ENCODE assay signal across 23 cellular contexts in the genomic region with DNA sequence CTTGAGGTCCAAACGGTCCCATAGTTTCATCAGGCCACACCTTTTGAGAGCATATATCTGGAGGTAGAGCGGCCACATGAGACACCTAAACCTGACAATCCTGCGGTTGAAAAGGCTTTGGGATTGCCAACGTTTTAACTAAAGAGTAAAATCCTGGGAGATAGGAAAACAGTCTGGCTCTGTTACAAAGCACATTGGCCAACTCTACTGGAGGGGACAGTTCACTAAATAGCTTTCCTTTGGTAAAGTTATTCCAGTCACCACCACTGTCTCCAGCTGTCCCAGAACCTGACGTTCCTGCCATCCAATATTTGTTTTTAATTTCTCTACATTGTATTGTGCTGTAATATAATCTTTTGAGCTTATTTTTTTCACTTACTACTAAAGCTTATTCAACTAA. TPM values are rescaled to one million over a fixed set of nuclear protein-coding genes. Genes with fewer than 3 reads are reported as not detected.
DNase-seq lines count a peak whose midpoint lies in the region; ATAC-seq, FAIRE-seq and TF ChIP-seq lines count a peak whose summit lies in the region.
"Had no signal": no experiment of that assay in that cellular context is flagged by ENCODE, and none has a peak within 500 bp of the region (broad histone marks: within the 10 kb centered on the region; RNA-seq: fewer than 3 reads in every experiment).

No MANE protein-coding gene starts in this region.

- CTCF ChIA-PET in HepG2 (lab: Yijun Ruan, JAX; ENCODE audit: low intra/inter-chr PET ratio, low total read pairs): no interaction called here
- CTCF ChIA-PET in RWPE1 (lab: Yijun Ruan, JAX): interaction anchor here (0.7 kb wide), 1 partner anchor 1273 kb away, joined by 3 read pairs; no protein-coding TSS in a partner anchor
- CTCF ChIA-PET in CD8-positive, alpha-beta memory T cell (lab: Charles Lee): interaction anchor here (1.2 to 1.7 kb wide), 2 partner anchors 15 to 162 kb away, joined by 4 to 7 read pairs; no protein-coding TSS in a partner anchor

- no peak for FAIRE-seq in HepG2 (lab: Jason Lieb, UNC)
- FAIRE-seq: D721Med, G401.6, GM12892, GM18507 had no signal

- TF ChIP-seq EP300 in HepG2 (IDR thresholded peaks at IDR 0.05; ENCODE audit: low read depth in 2 of 2, low read length in 2 of 2): no peak
- TF ChIP-seq EP300 in HepG2 (CRISPR knock-in tag; IDR thresholded peaks at IDR 0.05; ENCODE audit: borderline replicate concordance): no peak

- in situ Hi-C loops in HepG2 (cut with HindIII; ENCODE audit: extremely low pct_ligation_motif_present, low pct_unique_long_range_greater_than_20kb): no loop called here

- H3K36me3 ChIP-seq in right lobe of liver (no peaks in the 10 kb centered on the region), HepG2 (replicated peaks in 1 of 2; ENCODE audit: control insufficient read depth in 1 of 2, insufficient read depth in 2 of 2, low read length in 2 of 2) (no peaks in the 10 kb centered on the region), OCI-LY3 (replicated peaks; ENCODE audit: low read depth, low read length) (no peaks in the 10 kb centered on the region)
- no peaks in the 10 kb centered on the region for H3K36me3 ChIP-seq in CD8-positive, alpha-beta memory T cell (ENCODE audit: insufficient read depth, low read length)
- H3K36me3 ChIP-seq: BE2C, BLaER1 had no signal

- no peak overlapping the region for H3K4me2 ChIP-seq in HepG2 (ENCODE audit: low read depth, low read length)
- 0 out of 2 replicates have a peak overlapping the region, but pooled peaks have one; percentile 1 for H3K4me2 ChIP-seq in OCI-LY3 (ENCODE audit: low read length)
- H3K4me2 ChIP-seq: BLaER1 had no signal

- no peaks in the 10 kb centered on the region for H3K9me3 ChIP-seq in right lobe of liver
- no peaks in the 10 kb centered on the region for H3K9me3 ChIP-seq in HepG2 (ENCODE audit: low read length)
- no peaks in the 10 kb centered on the region for H3K9me3 ChIP-seq in OCI-LY3 (ENCODE audit: insufficient read depth, low read length)
- H3K9me3 ChIP-seq in CD8-positive, alpha-beta memory T cell (ENCODE audit: low read length): no peaks in the 10 kb centered on the region
- H3K9me3 ChIP-seq: BE2C, BLaER1, Caco-2 had no signal

- peak; percentile 26 to 53 (median 38) for ATAC-seq in right lobe of liver
- no peak for ATAC-seq in HepG2
- peak; percentile 69 for ATAC-seq in left lobe of liver

- WGBS in right lobe of liver (ENCODE audit: insufficient coverage, low coverage, low lambda C conversion rate, missing lambda C conversion rate): 32% methylated on average over 4 of the region's 5 CpGs
- 76% methylated on average over 5 of the region's 5 CpGs for WGBS in HepG2 (ENCODE audit: low lambda C conversion rate)

- TF ChIP-seq RAD21 in HepG2 (CRISPR knock-in tag; IDR thresholded peaks at IDR 0.05): no peak

- no peaks in the 10 kb centered on the region for H3K9me3 Mint-ChIP-seq in CD8-positive, alpha-beta memory T cell
- H3K9me3 Mint-ChIP-seq in type B pancreatic cell: no peaks in the 10 kb centered on the region
- H3K9me3 Mint-ChIP-seq: CD14-positive monocyte; CD4-positive, alpha-beta memory T cell had no signal

- H2AFZ ChIP-seq in HepG2 (ENCODE audit: low read length) (no peak overlapping the region), OCI-LY3 (ENCODE audit: low read depth, low read length) (no peak overlapping the region)

- intact Hi-C loops in right lobe of liver (cut with DNase I): no loop called here
- intact Hi-C loops in HepG2 (cut with micrococcal nuclease; ENCODE audit: unreplicated experiment): no loop called here

- H3K27me3 Mint-ChIP-seq in CD8-positive, alpha-beta memory T cell: peaks cover 4 to 9% of the 10 kb centered on the region in 2 donors
- no peaks in the 10 kb centered on the region for H3K27me3 Mint-ChIP-seq in type B pancreatic cell

- H3K4me1 Mint-ChIP-seq in CD8-positive, alpha-beta memory T cell: peaks cover 0 to 13% (median 0%) of the 10 kb centered on the region in 3 donors
- H3K4me1 Mint-ChIP-seq in type B pancreatic cell (ENCODE audit: unreplicated experiment): peaks cover 51% of the 10 kb centered on the region

- peaks cover 0 to 46% (median 13%) of the 10 kb centered on the region in 4 donors for H3K4me1 ChIP-seq in right lobe of liver
- H3K4me1 ChIP-seq in HepG2 (ENCODE audit: insufficient read depth, low read length): peaks cover 99% of the 10 kb centered on the region
- peaks cover 19% of the 10 kb centered on the region for H3K4me1 ChIP-seq in OCI-LY3 (ENCODE audit: low read length)
- no peaks in the 10 kb centered on the region for H3K4me1 ChIP-seq in CD8-positive, alpha-beta memory T cell (ENCODE audit: insufficient read depth, low read length)
- H3K4me1 ChIP-seq: BE2C, BLaER1 had no signal

- DNase-seq in right lobe of liver (no peak), HepG2 (ENCODE audit: low spot score) (no peak), left lobe of liver (ENCODE audit: low spot score) (no peak), RWPE1 (ENCODE audit: low spot score) (no peak), type B pancreatic cell (ENCODE audit: extremely low spot score, unreplicated experiment) (no peak)
- DNase-seq in CD8-positive, alpha-beta memory T cell: no peak
- DNase-seq: ACHN; BE2C; C1 segment of cervical spinal cord; Caco-2; Calu3; CD4-positive, alpha-beta memory T cell; CD4-positive, CD25-positive, alpha-beta regulatory T cell; DMS79 treated with DMSO at 0.1 percent for 48 hours; GF-D8 had no signal

- H4K20me1 ChIP-seq in HepG2 (ENCODE audit: insufficient read depth, low read length) (no peaks in the 10 kb centered on the region), OCI-LY3 (ENCODE audit: insufficient read depth, low read length) (peaks cover 3% of the 10 kb centered on the region; the same call in 1 of the 2 replicates)
- H4K20me1 ChIP-seq: BLaER1 had no signal

- TF ChIP-seq POLR2A in right lobe of liver (IDR thresholded peaks at IDR 0.05) (no peak), HepG2 (IDR thresholded peaks at IDR 0.05; ENCODE audit: insufficient read depth in 1 of 2, low read depth in 2 of 2, low read length in 2 of 2) (no peak)

- BruUV-seq in HepG2 (replicated peaks; lab: Mats Ljungman, UMichigan): no TSS peak

- no peaks in the 10 kb centered on the region for H3K36me3 Mint-ChIP-seq in CD8-positive, alpha-beta memory T cell
- no peaks in the 10 kb centered on the region for H3K36me3 Mint-ChIP-seq in type B pancreatic cell
- H3K36me3 Mint-ChIP-seq: CD14-positive monocyte; CD4-positive, alpha-beta memory T cell; CD4-positive, CD25-positive, alpha-beta regulatory T cell had no signal

- H3K27ac Mint-ChIP-seq in CD8-positive, alpha-beta memory T cell: no peak overlapping the region
- no peak overlapping the region for H3K27ac Mint-ChIP-seq in type B pancreatic cell
- H3K27ac Mint-ChIP-seq: CD14-positive monocyte; CD4-positive, alpha-beta memory T cell; CD4-positive, CD25-positive, alpha-beta regulatory T cell had no signal

- no peaks in the 10 kb centered on the region for H3K27me3 ChIP-seq in right lobe of liver
- H3K27me3 ChIP-seq in HepG2 (ENCODE audit: control insufficient read depth in 1 of 2, insufficient read depth in 2 of 2, low read length in 2 of 2): no peaks in the 10 kb centered on the region
- no peaks in the 10 kb centered on the region for H3K27me3 ChIP-seq in OCI-LY3 (ENCODE audit: low read depth, low read length)
- no peaks in the 10 kb centered on the region for H3K27me3 ChIP-seq in CD8-positive, alpha-beta memory T cell (ENCODE audit: insufficient read depth, low read length, poor library complexity, severe bottlenecking)
- H3K27me3 ChIP-seq: BE2C, BLaER1 had no signal

- TF ChIP-seq CTCF in right lobe of liver (IDR thresholded peaks at IDR 0.05) (no peak), HepG2 (CRISPR knock-in tag; IDR thresholded peaks at IDR 0.05) (no peak), OCI-LY3 (IDR thresholded peaks at IDR 0.05; ENCODE audit: low read depth, low read length) (no peak), RWPE1 (conservative IDR thresholded peaks at IDR 0.05; ENCODE audit: low read depth) (no peak), type B pancreatic cell (conservative IDR thresholded peaks at IDR 0.05) (no peak)

- H3K9ac ChIP-seq in HepG2 (ENCODE audit: insufficient read depth, low read depth, low read length) (no peak overlapping the region), OCI-LY3 (ENCODE audit: low read length) (no peak overlapping the region)
- H3K9ac ChIP-seq: BLaER1 had no signal

- H3K4me3 ChIP-seq in right lobe of liver: no peak overlapping the region
- H3K4me3 ChIP-seq in HepG2 (replicated peaks in 1 of 3; ENCODE audit: insufficient read depth in 1 of 3, low read depth in 2 of 3, low read length in 3 of 3): no peak overlapping the region
- H3K4me3 ChIP-seq in OCI-LY3 (ENCODE audit: low read length): no peak overlapping the region
- H3K4me3 ChIP-seq in CD8-positive, alpha-beta memory T cell (ENCODE audit: low read length): no peak overlapping the region
- H3K4me3 ChIP-seq: BLaER1 had no signal

- H3K4me3 Mint-ChIP-seq in CD8-positive, alpha-beta memory T cell: no peak overlapping the region
- H3K4me3 Mint-ChIP-seq in type B pancreatic cell: no peak overlapping the region
- H3K4me3 Mint-ChIP-seq: CD14-positive monocyte; CD4-positive, alpha-beta memory T cell; CD4-positive, CD25-positive, alpha-beta regulatory T cell had no signal

- POLR2A ChIA-PET in HepG2 (lab: Yijun Ruan, JAX): no interaction called here
- POLR2A ChIA-PET in RWPE1 (lab: Yijun Ruan, JAX; ENCODE audit: low non-redundant PET): no interaction called here
- POLR2A ChIA-PET in CD8-positive, alpha-beta memory T cell (lab: Charles Lee): no interaction called here

- H3K79me2 ChIP-seq in HepG2 (ENCODE audit: insufficient read depth, low read length): peaks cover 69% of the 10 kb centered on the region
- H3K79me2 ChIP-seq in OCI-LY3 (ENCODE audit: low read length): peaks cover 58% of the 10 kb centered on the region

- H3K27ac ChIP-seq in right lobe of liver: no peak overlapping the region
- H3K27ac ChIP-seq in HepG2 (ENCODE audit: extremely low read length, insufficient read depth, low read length): no peak overlapping the region
- H3K27ac ChIP-seq in OCI-LY3 (ENCODE audit: low read length): no peak overlapping the region
- no peak overlapping the region for H3K27ac ChIP-seq in RWPE1
- H3K27ac ChIP-seq in CD8-positive, alpha-beta memory T cell (ENCODE audit: low read depth, low read length): no peak overlapping the region
- H3K27ac ChIP-seq: 22Rv1, BLaER1 had no signal

RNA-seq across cellular contexts. Expression of a gene that starts 22.0 kb away (rescaled TPM):
- total RNA-seq in right lobe of liver (10 to 100 TPM in 3 of 6 experiments, 1 to 10 TPM in 3; 6.0 to 14.9 (median 10.0) TPM), HepG2 (2016; rRNA removed; fragmentation: Illumina TruSeq; extraction: Trizol) (5.1 TPM in 2 replicates), left lobe of liver (11.4 TPM), type B pancreatic cell (ENCODE audit: low replicate concordance) (9.0 and 13.5 TPM in 2 replicates)
- 3.3 and 3.4 TPM in 2 replicates for total RNA-seq in HepG2 (2016; cell fraction: cytosol; rRNA removed; fragmentation: Illumina TruSeq; extraction: Trizol; ENCODE audit: low read depth)
- total RNA-seq in HepG2 (2016; cell fraction: insoluble cytoplasmic fraction; rRNA removed; fragmentation: Illumina TruSeq; extraction: Trizol): 4.1 and 4.8 TPM in 2 replicates
- total RNA-seq in HepG2 (2016; cell fraction: membrane; rRNA removed; fragmentation: Illumina TruSeq; extraction: Trizol): 2.0 and 2.1 TPM in 2 replicates
- total RNA-seq in HepG2 (2016; cell fraction: nucleus; rRNA removed; fragmentation: Illumina TruSeq; extraction: Trizol): 6.9 and 8.5 TPM in 2 replicates
- polyA plus RNA-seq in HepG2 (2011; rRNA removed): 12.6 and 15.4 TPM in 2 replicates
- 6.3 and 10.5 TPM in 2 replicates for polyA plus RNA-seq in HepG2 (2011; cell fraction: cytosol; rRNA removed)
- polyA plus RNA-seq in HepG2 (2011; cell fraction: nucleus; rRNA removed): 33.6 and 53.2 TPM in 2 replicates
- 9.3 and 13.3 TPM in 2 replicates for polyA plus RNA-seq in HepG2 (2012)
- 0.42 and 0.49 TPM in 2 replicates for polyA plus RNA-seq in HepG2 (2016; cell fraction: cytosol; fragmentation: Illumina TruSeq; extraction: Trizol; ENCODE audit: low read depth)
- 6.6 and 8.1 TPM in 2 replicates for polyA plus RNA-seq in HepG2 (2016; cell fraction: insoluble cytoplasmic fraction; fragmentation: Illumina TruSeq; extraction: Trizol; ENCODE audit: low read depth)
- polyA plus RNA-seq in HepG2 (2016; cell fraction: membrane; fragmentation: Illumina TruSeq; extraction: Trizol; ENCODE audit: low read depth): 1.2 and 1.6 TPM in 2 replicates
- 14.1 and 15.1 TPM in 2 replicates for polyA plus RNA-seq in HepG2 (2016; cell fraction: nucleus; fragmentation: Illumina TruSeq; extraction: Trizol; ENCODE audit: insufficient read depth, low read depth)
- polyA minus RNA-seq in HepG2 (2011; rRNA and poly(A)+ RNA removed; ENCODE audit: low replicate concordance): 2.9 and 21.3 TPM in 2 replicates
- polyA minus RNA-seq in HepG2 (2011; cell fraction: cytosol; rRNA and poly(A)+ RNA removed): 7.5 and 8.7 TPM in 2 replicates
- polyA minus RNA-seq in HepG2 (2011; cell fraction: nucleus; rRNA and poly(A)+ RNA removed): 12.9 and 21.4 TPM in 2 replicates
- 1 to 10 TPM; 5.4 to 5.5 TPM for total RNA-seq in CD8-positive, alpha-beta memory T cell
- polyA plus RNA-seq in CD8-positive, alpha-beta memory T cell: 0.05 TPM
- polyA plus RNA-seq: CD4-positive, alpha-beta memory T cell had no signal
